In the genomic region with DNA sequence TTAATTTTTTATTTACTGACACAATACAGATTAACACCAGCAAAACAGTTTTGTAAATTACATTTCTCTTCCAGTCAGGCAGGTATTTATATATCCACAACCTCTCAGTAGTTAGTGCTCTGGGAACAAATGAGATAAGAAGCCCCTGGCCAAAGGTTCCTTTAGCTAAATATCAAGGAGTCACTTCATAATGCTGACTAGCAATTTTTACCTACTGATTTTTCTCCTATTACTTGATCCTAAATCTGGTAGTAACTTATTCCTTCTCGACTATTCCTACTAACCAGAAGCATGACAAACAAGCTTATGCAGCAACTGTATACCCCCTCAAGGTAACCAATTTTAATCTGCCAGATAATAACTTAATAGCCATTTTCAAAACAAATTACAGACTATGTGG, we compare ENCODE assay signal across 28 cellular contexts.
"Had no signal": no experiment of that assay in that cellular context is flagged by ENCODE, and none has a peak within 500 bp of the region (broad histone marks: within the 10 kb centered on the region; RNA-seq: fewer than 3 reads in every experiment).

No MANE protein-coding gene starts in this region.

- H3K4me3 Mint-ChIP-seq: naive thymus-derived CD4-positive, alpha-beta T cell; natural killer cell treated with Interleukin-12 subunit alpha and Interleukin-12 subunit beta and Interleukin-15 and Interleukin-18, amount 100 ng/mL, for 72 hours; stimulated activated memory B cell treated with anti-CD40 and anti-IgM and Interleukin-4, amounts not matched to agents 10 μg/mL and 1 μg/mL and 100 μg/mL, for 72 hours had no signal

- H3K9me3 ChIP-seq: left ventricle myocardium inferior, mucosa of descending colon, pancreas, prostate gland, sigmoid colon, testis, thyroid gland, upper lobe of right lung had no signal

- ATAC-seq: heart right ventricle; mucosa of descending colon; naive thymus-derived CD4-positive, alpha-beta T cell; natural killer cell treated with Interleukin-12 subunit alpha and Interleukin-12 subunit beta and Interleukin-15 and Interleukin-18, amount 100 ng/mL, for 72 hours; right cardiac atrium; stimulated activated memory B cell treated with anti-CD40 and anti-IgM and Interleukin-4, amounts not matched to agents 10 μg/mL and 1 μg/mL and 100 μg/mL, for 72 hours; stimulated activated naive CD8-positive, alpha-beta T cell treated with anti-CD3 and anti-CD28 coated beads, Interleukin-15, Interleukin-2, amounts not matched to agents 100 U/mL and 50 U/mL, for 24 hours; upper lobe of right lung had no signal

- H3K9me3 Mint-ChIP-seq: naive thymus-derived CD4-positive, alpha-beta T cell; natural killer cell treated with Interleukin-12 subunit alpha and Interleukin-12 subunit beta and Interleukin-15 and Interleukin-18, amount 100 ng/mL, for 72 hours; stimulated activated memory B cell treated with anti-CD40 and anti-IgM and Interleukin-4, amounts not matched to agents 10 μg/mL and 1 μg/mL and 100 μg/mL, for 72 hours had no signal

- H3K27me3 ChIP-seq: heart right ventricle, hepatocyte, pancreas, sigmoid colon, stomach, testis, thyroid gland, upper lobe of right lung had no signal

- H3K27ac Mint-ChIP-seq: naive thymus-derived CD4-positive, alpha-beta T cell; natural killer cell treated with Interleukin-12 subunit alpha and Interleukin-12 subunit beta and Interleukin-15 and Interleukin-18, amount 100 ng/mL, for 72 hours; stimulated activated memory B cell treated with anti-CD40 and anti-IgM and Interleukin-4, amounts not matched to agents 10 μg/mL and 1 μg/mL and 100 μg/mL, for 72 hours had no signal

- H3K27me3 Mint-ChIP-seq: naive thymus-derived CD4-positive, alpha-beta T cell; natural killer cell treated with Interleukin-12 subunit alpha and Interleukin-12 subunit beta and Interleukin-15 and Interleukin-18, amount 100 ng/mL, for 72 hours; stimulated activated memory B cell treated with anti-CD40 and anti-IgM and Interleukin-4, amounts not matched to agents 10 μg/mL and 1 μg/mL and 100 μg/mL, for 72 hours had no signal

- DNase-seq: heart right ventricle; islet precursor cell; left ventricle myocardium inferior; midbrain; mucosa of descending colon; naive thymus-derived CD4-positive, alpha-beta T cell; pancreas; posterior cingulate gyrus; retina; right cardiac atrium; sigmoid colon; stimulated activated CD4-positive, alpha-beta T cell treated with anti-CD3 and anti-CD28 coated beads, Interleukin-1b, Interleukin-23, amount 100 ng/mL, for 48 hours; stimulated activated CD4-positive, alpha-beta T cell treated with anti-CD3 and anti-CD28 coated beads, Interleukin-2, amount 100 ng/mL, for 48 hours; stimulated activated CD4-positive, alpha-beta T cell treated with anti-CD3 and anti-CD28 coated beads, Interleukin-4, amount 100 ng/mL, for 4 hours; stimulated activated CD8-positive, alpha-beta memory T cell treated with anti-CD3 and anti-CD28 coated beads, Interleukin-4, amount 100 ng/mL, for 48 hours; stimulated activated naive CD8-positive, alpha-beta T cell treated with anti-CD3 and anti-CD28 coated beads, Interleukin-15, Interleukin-2, amounts not matched to agents 100 U/mL and 50 U/mL, for 24 hours; stomach; testis; thyroid gland; trophoblast cell; upper lobe of right lung had no signal

- H3K4me2 ChIP-seq: hepatocyte, smooth muscle cell had no signal

- H3K27ac ChIP-seq: heart right ventricle, hepatocyte, left ventricle myocardium inferior, pancreas, prostate gland, sigmoid colon, stomach, testis, thyroid gland, upper lobe of right lung had no signal

- H3K4me1 ChIP-seq: heart right ventricle, left ventricle myocardium inferior, prostate gland, sigmoid colon, stomach, testis, thyroid gland, upper lobe of right lung had no signal

- FAIRE-seq: pancreas, urothelium cell line had no signal

- H3K4me3 ChIP-seq: heart right ventricle, hepatocyte, left ventricle myocardium inferior, lung, mucosa of descending colon, pancreas, prostate gland, sigmoid colon, smooth muscle cell, stomach, testis, thyroid gland, upper lobe of right lung had no signal

- H3K4me1 Mint-ChIP-seq: stimulated activated memory B cell treated with anti-CD40 and anti-IgM and Interleukin-4, amounts not matched to agents 10 μg/mL and 1 μg/mL and 100 μg/mL, for 72 hours had no signal

- H2AFZ ChIP-seq: hepatocyte had no signal
